ENCODE assay signal across 11 cellular contexts in genomic region chr12:52315721-52316120, GRCh38. TPM values are rescaled to one million over a fixed set of nuclear protein-coding genes. Genes with fewer than 3 reads are reported as not detected.
DNase-seq lines count a peak whose midpoint lies in the region; ATAC-seq and TF ChIP-seq lines count a peak whose summit lies in the region.
"Not testable (repeated sequence)": the region's sequence is repeated elsewhere in the genome, so short reads cannot be mapped to it uniquely, and the experiment has no call there.
"Had no signal": no experiment of that assay in that cellular context is flagged by ENCODE, and none has a peak within 500 bp of the region (broad histone marks: within the 10 kb centered on the region; RNA-seq: fewer than 3 reads in every experiment).

No MANE protein-coding gene starts in this region.

- H3K4me3 ChIP-seq in body of pancreas; parathyroid adenoma (ENCODE audit: low read depth, low read length): not testable (repeated sequence)

- not testable (repeated sequence) for H2AFZ ChIP-seq in parathyroid adenoma

- not testable (repeated sequence) for H3K27ac Mint-ChIP-seq in activated CD4-positive, alpha-beta T cell treated with anti-CD3 and anti-CD28 coated beads, Interleukin-2, amount 10 ng/mL, durations not matched to agents 24 days and 14 days; glutamatergic neuron (ENCODE audit: unreplicated experiment)

- not testable (repeated sequence) for H3K9ac ChIP-seq in parathyroid adenoma

- not testable (repeated sequence) for H3K4me1 ChIP-seq in body of pancreas, parathyroid adenoma

- H3K27me3 ChIP-seq in body of pancreas; parathyroid adenoma (ENCODE audit: control insufficient read depth, insufficient read depth, low read length): not testable (repeated sequence)

- DNase-seq in Daoy (ENCODE audit: low read depth): peak; percentile 26
- DNase-seq in HuH-7 (ENCODE audit: low spot score): peak; percentile 74
- peak; percentile 24 for DNase-seq in NK-92 treated with Interleukin-12 subunit alpha and Interleukin-12 subunit beta, amount 100 ng/mL, for 24 hours (lab: John Stamatoyannopoulos, UW)
- peak; percentile 78 for DNase-seq in activated CD4-positive, alpha-beta T cell treated with anti-CD3 and anti-CD28 coated beads, Interleukin-2, amount 10 ng/mL, durations not matched to agents 24 days and 14 days
- DNase-seq in body of pancreas: peak in 2 of 4 donors; percentile 35 to 42
- peak; percentile 48 for DNase-seq in glutamatergic neuron

- H3K9me3 Mint-ChIP-seq in activated CD4-positive, alpha-beta T cell treated with anti-CD3 and anti-CD28 coated beads, Interleukin-2, amount 10 ng/mL, durations not matched to agents 24 days and 14 days; glutamatergic neuron (ENCODE audit: unreplicated experiment): not testable (repeated sequence)

- not testable (repeated sequence) for H3K36me3 Mint-ChIP-seq in activated CD4-positive, alpha-beta T cell treated with anti-CD3 and anti-CD28 coated beads, Interleukin-2, amount 10 ng/mL, durations not matched to agents 24 days and 14 days (ENCODE audit: low read depth); glutamatergic neuron (ENCODE audit: unreplicated experiment)

- not testable (repeated sequence) for H3K4me2 ChIP-seq in parathyroid adenoma (ENCODE audit: low read length)

- peaks cover 42% of the 10 kb centered on the region for H3K27me3 Mint-ChIP-seq in activated CD4-positive, alpha-beta T cell treated with anti-CD3 and anti-CD28 coated beads, Interleukin-2, amount 10 ng/mL, durations not matched to agents 24 days and 14 days
- peaks cover 11% of the 10 kb centered on the region for H3K27me3 Mint-ChIP-seq in glutamatergic neuron (ENCODE audit: unreplicated experiment)

- H3K79me2 ChIP-seq in parathyroid adenoma: not testable (repeated sequence)

- not testable (repeated sequence) for H3K27ac ChIP-seq in body of pancreas, parathyroid adenoma

- not testable (repeated sequence) for H3K9me3 ChIP-seq in body of pancreas; parathyroid adenoma (ENCODE audit: control insufficient read depth, low read length)

- H3K36me3 ChIP-seq in body of pancreas (replicated peaks in 1 of 2; ENCODE audit: insufficient read depth in 1 of 2, low read depth in 2 of 2); parathyroid adenoma (ENCODE audit: control insufficient read depth, insufficient read depth, low read length): not testable (repeated sequence)

- intact Hi-C loops in activated CD4-positive, alpha-beta T cell treated with anti-CD3 and anti-CD28 coated beads, Interleukin-2, amount 10 ng/mL, durations not matched to agents 24 days and 14 days (cut with micrococcal nuclease); body of pancreas (cut with DNase I): not testable (repeated sequence)

- H3K4me1 Mint-ChIP-seq in activated CD4-positive, alpha-beta T cell treated with anti-CD3 and anti-CD28 coated beads, Interleukin-2, amount 10 ng/mL, durations not matched to agents 24 days and 14 days; glutamatergic neuron (ENCODE audit: low read depth, unreplicated experiment): not testable (repeated sequence)

- H3K4me3 Mint-ChIP-seq in activated CD4-positive, alpha-beta T cell treated with anti-CD3 and anti-CD28 coated beads, Interleukin-2, amount 10 ng/mL, durations not matched to agents 24 days and 14 days; glutamatergic neuron (ENCODE audit: unreplicated experiment): not testable (repeated sequence)

- peak in 4 of 7 experiments; percentile 11 to 21 (median 14) for TF ChIP-seq CTCF in body of pancreas (IDR thresholded peaks at IDR 0.05)
- TF ChIP-seq CTCF in glutamatergic neuron (IDR thresholded peaks at IDR 0.05; ENCODE audit: partially characterized antibody, unreplicated experiment): not testable (repeated sequence)
- TF ChIP-seq CTCF in parathyroid adenoma (IDR thresholded peaks at IDR 0.05): peak; percentile 5

- TF ChIP-seq POLR2A in body of pancreas (IDR thresholded peaks at IDR 0.05): not testable (repeated sequence)

- 65 to 74% methylated on average over 7 to 9 of the region's 9 CpGs for WGBS in body of pancreas, 2 donors

- ATAC-seq in body of pancreas: not testable (repeated sequence)

RNA-seq across cellular contexts. Expression of gene KRT83, which starts 5.5 kb away (rescaled TPM):
- not detected in 2 replicates for total RNA-seq in Daoy (2014; rRNA removed; shearing (Covaris generic))
- not detected in 2 replicates for total RNA-seq in activated CD4-positive, alpha-beta T cell treated with anti-CD3 and anti-CD28 coated beads, Interleukin-2, amount 10 ng/mL, durations not matched to agents 24 days and 14 days
- not detected for total RNA-seq in body of pancreas
- not detected for total RNA-seq in glutamatergic neuron (ENCODE audit: unreplicated experiment)
- total RNA-seq: activated naive CD4-positive, alpha-beta T cell treated with anti-CD3 and anti-CD28 coated beads, Interleukin-2, amount 50 U/mL, for 72 hours; kidney; LHCN-M2; T-cell had no signal

RNA-seq across cellular contexts. Expression of gene KRT81, which starts 24.4 kb away (rescaled TPM):
- 0.74 and 1.0 TPM in 2 replicates for total RNA-seq in Daoy (2014; rRNA removed; shearing (Covaris generic))
- not detected in 2 replicates for total RNA-seq in activated CD4-positive, alpha-beta T cell treated with anti-CD3 and anti-CD28 coated beads, Interleukin-2, amount 10 ng/mL, durations not matched to agents 24 days and 14 days
- total RNA-seq in body of pancreas (not detected), glutamatergic neuron (ENCODE audit: unreplicated experiment) (not detected)
- total RNA-seq: activated naive CD4-positive, alpha-beta T cell treated with anti-CD3 and anti-CD28 coated beads, Interleukin-2, amount 50 U/mL, for 72 hours; kidney had no signal

RNA-seq across cellular contexts. Expression of gene KRT86, which starts 41.3 kb away (rescaled TPM):
- total RNA-seq in Daoy (2014; rRNA removed; shearing (Covaris generic)): 0.40 and 0.65 TPM in 2 replicates
- 0.44 and 0.64 TPM in 2 replicates for total RNA-seq in activated CD4-positive, alpha-beta T cell treated with anti-CD3 and anti-CD28 coated beads, Interleukin-2, amount 10 ng/mL, durations not matched to agents 24 days and 14 days
- 1 to 10 TPM; 1.8 to 8.6 TPM for total RNA-seq in body of pancreas
- not detected for total RNA-seq in glutamatergic neuron (ENCODE audit: unreplicated experiment)

RNA-seq across cellular contexts. Expression of gene KRT85, which starts 51.6 kb away (rescaled TPM):
- total RNA-seq in Daoy (2014; rRNA removed; shearing (Covaris generic)): 0.80 TPM in 1 of 2 replicates, not detected in the other
- not detected in 2 replicates for total RNA-seq in activated CD4-positive, alpha-beta T cell treated with anti-CD3 and anti-CD28 coated beads, Interleukin-2, amount 10 ng/mL, durations not matched to agents 24 days and 14 days
- total RNA-seq in body of pancreas: not detected
- not detected for total RNA-seq in glutamatergic neuron (ENCODE audit: unreplicated experiment)
- total RNA-seq: activated naive CD4-positive, alpha-beta T cell treated with anti-CD3 and anti-CD28 coated beads, Interleukin-2, amount 50 U/mL, for 72 hours; kidney; LHCN-M2; T-cell had no signal
